In genomic region chr3:101950510-101950909, GRCh38 we compare ENCODE assay signal across 9 cellular contexts.
DNase-seq lines count a peak whose midpoint lies in the region; ATAC-seq and TF ChIP-seq lines count a peak whose summit lies in the region.
"Had no signal": no experiment of that assay in that cellular context is flagged by ENCODE, and none has a peak within 500 bp of the region (broad histone marks: within the 10 kb centered on the region; RNA-seq: fewer than 3 reads in every experiment).

No MANE protein-coding gene starts in this region.

- POLR2A ChIA-PET in activated CD4-positive, alpha-beta T cell treated with anti-CD3 and anti-CD28 coated beads, Interleukin-2, amount 10 ng/mL, durations not matched to agents 7 days and 5 days (lab: Charles Lee) = no interaction called here

- peaks cover 18% of the 10 kb centered on the region for H3K9me3 Mint-ChIP-seq in activated CD4-positive, alpha-beta T cell treated with anti-CD3 and anti-CD28 coated beads, Interleukin-2, amount 10 ng/mL, durations not matched to agents 24 days and 14 days
- H3K9me3 Mint-ChIP-seq in activated CD4-positive, alpha-beta T cell treated with anti-CD3 and anti-CD28 coated beads, Interleukin-2, amount 10 ng/mL, durations not matched to agents 7 days and 5 days = peaks cover 8% of the 10 kb centered on the region

- H3K4me3 Mint-ChIP-seq in activated CD4-positive, alpha-beta T cell treated with anti-CD3 and anti-CD28 coated beads, Interleukin-2, amount 10 ng/mL, durations not matched to agents 24 days and 14 days = no peak overlapping the region
- no peak overlapping the region for H3K4me3 Mint-ChIP-seq in activated CD4-positive, alpha-beta T cell treated with anti-CD3 and anti-CD28 coated beads, Interleukin-2, amount 10 ng/mL, durations not matched to agents 7 days and 5 days

- no peak for TF ChIP-seq EP300 in ovary (IDR thresholded peaks at IDR 0.05)

- H3K36me3 Mint-ChIP-seq in activated CD4-positive, alpha-beta T cell treated with anti-CD3 and anti-CD28 coated beads, Interleukin-2, amount 10 ng/mL, durations not matched to agents 24 days and 14 days (ENCODE audit: low read depth) = peaks cover 5% of the 10 kb centered on the region
- no peaks in the 10 kb centered on the region for H3K36me3 Mint-ChIP-seq in activated CD4-positive, alpha-beta T cell treated with anti-CD3 and anti-CD28 coated beads, Interleukin-2, amount 10 ng/mL, durations not matched to agents 7 days and 5 days (ENCODE audit: low read depth)

- peak overlapping the region; percentile 20 for H3K27ac Mint-ChIP-seq in activated CD4-positive, alpha-beta T cell treated with anti-CD3 and anti-CD28 coated beads, Interleukin-2, amount 10 ng/mL, durations not matched to agents 24 days and 14 days
- no peak overlapping the region for H3K27ac Mint-ChIP-seq in activated CD4-positive, alpha-beta T cell treated with anti-CD3 and anti-CD28 coated beads, Interleukin-2, amount 10 ng/mL, durations not matched to agents 7 days and 5 days

- peaks cover 17% of the 10 kb centered on the region for H3K27me3 Mint-ChIP-seq in activated CD4-positive, alpha-beta T cell treated with anti-CD3 and anti-CD28 coated beads, Interleukin-2, amount 10 ng/mL, durations not matched to agents 24 days and 14 days
- peaks cover 11% of the 10 kb centered on the region for H3K27me3 Mint-ChIP-seq in activated CD4-positive, alpha-beta T cell treated with anti-CD3 and anti-CD28 coated beads, Interleukin-2, amount 10 ng/mL, durations not matched to agents 7 days and 5 days

- DNase-seq in activated CD4-positive, alpha-beta T cell treated with anti-CD3 and anti-CD28 coated beads, Interleukin-2, amount 10 ng/mL, durations not matched to agents 24 days and 14 days = no peak
- DNase-seq in activated CD4-positive, alpha-beta T cell treated with anti-CD3 and anti-CD28 coated beads, Interleukin-2, amount 10 ng/mL, durations not matched to agents 7 days and 5 days = no peak
- DNase-seq in body of pancreas (no peak), spleen (no peak), ovary (no peak), NCI-H128 (lab: John Stamatoyannopoulos, UW; ENCODE audit: unreplicated experiment) (no peak)

- H3K27me3 ChIP-seq in body of pancreas = no peaks in the 10 kb centered on the region
- H3K27me3 ChIP-seq in spleen (replicated peaks in 1 of 7) = no peaks in the 10 kb centered on the region
- H3K27me3 ChIP-seq in ovary = no peaks in the 10 kb centered on the region

- WGBS in body of pancreas, 2 donors = 85 to 90% methylated on average over 4 of the region's 4 CpGs
- WGBS in spleen, 5 donors = 49 to 70% (median 63%) methylated on average over 4 of the region's 4 CpGs
- WGBS in ovary, 3 donors = 87 to 92% (median 89%) methylated on average over 4 of the region's 4 CpGs

- H3K27ac ChIP-seq in body of pancreas = no peak overlapping the region
- peak overlapping the region in 7 of 8 donors; percentile 19 to 55 (median 35) for H3K27ac ChIP-seq in spleen
- H3K27ac ChIP-seq in ovary = no peak overlapping the region
- H3K27ac ChIP-seq: C4-2B had no signal

- intact Hi-C loops in activated CD4-positive, alpha-beta T cell treated with anti-CD3 and anti-CD28 coated beads, Interleukin-2, amount 10 ng/mL, durations not matched to agents 24 days and 14 days (cut with micrococcal nuclease) = no loop called here
- intact Hi-C loops in body of pancreas (cut with DNase I) (no loop called here), spleen (cut with DNase I; ENCODE audit: low total_unique reads) (no loop called here), ovary (cut with DNase I) (no loop called here)

- no peaks in the 10 kb centered on the region for H3K36me3 ChIP-seq in body of pancreas (replicated peaks in 1 of 2; ENCODE audit: insufficient read depth in 1 of 2, low read depth in 2 of 2)
- H3K36me3 ChIP-seq in spleen = no peaks in the 10 kb centered on the region
- no peaks in the 10 kb centered on the region for H3K36me3 ChIP-seq in ovary

- peaks cover 14% of the 10 kb centered on the region for H3K4me1 Mint-ChIP-seq in activated CD4-positive, alpha-beta T cell treated with anti-CD3 and anti-CD28 coated beads, Interleukin-2, amount 10 ng/mL, durations not matched to agents 24 days and 14 days
- peaks cover 9% of the 10 kb centered on the region for H3K4me1 Mint-ChIP-seq in activated CD4-positive, alpha-beta T cell treated with anti-CD3 and anti-CD28 coated beads, Interleukin-2, amount 10 ng/mL, durations not matched to agents 7 days and 5 days

- ATAC-seq in HG03108 (IDR thresholded peaks at IDR 0.05; ENCODE audit: unreplicated experiment) = peak; percentile 77
- ATAC-seq in body of pancreas = peak; percentile 50
- no peak for ATAC-seq in GM19324 (IDR thresholded peaks at IDR 0.05; ENCODE audit: low FRiP score, unreplicated experiment)

- H3K9me3 ChIP-seq in body of pancreas (no peaks in the 10 kb centered on the region), spleen (no peaks in the 10 kb centered on the region), ovary (no peaks in the 10 kb centered on the region)

- TF ChIP-seq CTCF in body of pancreas (IDR thresholded peaks at IDR 0.05) = no peak
- TF ChIP-seq CTCF in spleen (IDR thresholded peaks at IDR 0.05 in 8 of 11, conservative IDR thresholded peaks at IDR 0.05 in 3 of 11) = no peak
- no peak for TF ChIP-seq CTCF in ovary (IDR thresholded peaks at IDR 0.05)

- CTCF ChIA-PET in activated CD4-positive, alpha-beta T cell treated with anti-CD3 and anti-CD28 coated beads, Interleukin-2, amount 10 ng/mL, durations not matched to agents 7 days and 5 days (lab: Charles Lee) = interaction anchor here (1.5 to 1.8 kb wide), 2 partner anchors 13 to 33 kb away, joined by 3 to 5 read pairs; no protein-coding TSS in a partner anchor

- H3K4me3 ChIP-seq in body of pancreas (no peak overlapping the region), spleen (no peak overlapping the region), ovary (no peak overlapping the region)

- TF ChIP-seq POLR2A in body of pancreas (IDR thresholded peaks at IDR 0.05) = no peak
- TF ChIP-seq POLR2A in spleen (IDR thresholded peaks at IDR 0.05) = no peak
- no peak for TF ChIP-seq POLR2A in ovary (IDR thresholded peaks at IDR 0.05)

- H3K4me1 ChIP-seq in body of pancreas (no peaks in the 10 kb centered on the region), spleen (peaks cover 0 to 22% (median 5%) of the 10 kb centered on the region in 6 donors), ovary (ENCODE audit: insufficient read depth) (no peaks in the 10 kb centered on the region)

Comparison
In these comparisons a context has a peak if more than half of its experiments do, and no peak if none do; other contexts are left out.
1. H3K27ac ChIP-seq: peak in spleen (7 of 8); none in body of pancreas (0 of 4) and ovary (0 of 2).